In the genomic region with DNA sequence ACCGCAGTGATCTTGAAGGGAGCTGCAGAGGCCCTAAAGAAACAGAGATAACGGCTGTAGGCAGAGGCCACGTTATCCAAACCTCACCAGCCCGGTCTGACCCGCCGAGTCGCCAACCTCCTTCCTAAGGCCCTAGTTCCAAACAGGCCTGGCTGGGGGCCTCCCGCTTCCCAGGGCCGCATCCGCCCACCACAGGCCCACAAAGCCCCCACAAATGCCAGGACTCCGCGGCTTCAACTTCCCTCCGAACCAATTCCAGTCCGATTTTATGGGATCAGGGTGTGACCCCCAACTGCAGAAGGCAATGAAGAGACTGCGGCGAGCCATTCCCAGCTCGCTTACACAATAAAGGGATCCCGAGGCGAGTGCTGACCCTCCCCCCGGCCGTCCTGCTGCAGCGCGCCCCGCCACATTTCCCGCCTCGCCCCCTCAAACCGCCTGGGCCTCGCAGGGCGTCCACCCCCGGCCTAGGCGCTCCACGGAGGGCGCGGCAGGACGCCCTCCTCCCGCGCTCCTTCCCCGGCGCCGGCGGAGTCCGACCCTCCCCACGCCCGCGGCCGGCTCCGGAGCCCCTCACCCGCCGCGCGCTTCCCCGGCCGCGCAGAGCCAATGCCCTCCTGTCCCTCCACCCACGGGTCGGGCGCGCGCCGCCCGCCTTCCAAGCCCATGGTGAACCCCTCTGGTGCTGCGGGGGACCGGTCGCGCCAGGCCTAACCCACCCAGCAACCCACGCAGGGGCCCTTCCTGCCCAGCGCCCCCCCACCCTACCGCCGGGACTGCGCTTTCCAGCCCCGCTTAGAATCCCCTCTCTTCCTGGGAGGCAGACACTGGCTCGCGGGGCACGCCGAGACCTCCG, we compare ENCODE assay signal across 8 cellular contexts. TPM values are rescaled to one million over a fixed set of nuclear protein-coding genes. Genes with fewer than 3 reads are reported as not detected.
DNase-seq lines count a peak whose midpoint lies in the region; ATAC-seq and TF ChIP-seq lines count a peak whose summit lies in the region.

No MANE protein-coding gene starts in this region.

- no peak for ATAC-seq in activated CD8-positive, alpha-beta T cell treated with anti-CD3 and anti-CD28 coated beads for 36 hours

- H3K4me3 Mint-ChIP-seq in activated CD8-positive, alpha-beta T cell treated with anti-CD3 and anti-CD28 coated beads for 36 hours, result peak overlapping the region; percentile 86

- no peaks in the 10 kb centered on the region for H3K36me3 Mint-ChIP-seq in activated CD8-positive, alpha-beta T cell treated with anti-CD3 and anti-CD28 coated beads for 36 hours (ENCODE audit: low read depth)

- H3K4me1 ChIP-seq in BE2C (no peaks in the 10 kb centered on the region; the same call in 1 of the 2 replicates), muscle layer of colon (ENCODE audit: insufficient read depth, low read length) (peaks cover 12% of the 10 kb centered on the region), uterus (no peaks in the 10 kb centered on the region)

- H3K4me3 ChIP-seq in BE2C (ENCODE audit: low read depth, low read length) (peak overlapping the region; percentile 81), muscle layer of colon (ENCODE audit: low read depth in 1 of 2, low read length in 2 of 2) (peak overlapping the region; percentile 78 to 81), uterus (peak overlapping the region; percentile 80 to 96)

- peaks cover 13% of the 10 kb centered on the region for H3K4me1 Mint-ChIP-seq in activated CD8-positive, alpha-beta T cell treated with anti-CD3 and anti-CD28 coated beads for 36 hours (ENCODE audit: low read depth)

- H3K27ac ChIP-seq in muscle layer of colon (ENCODE audit: low read depth, low read length), result peak overlapping the region; percentile 82
- peak overlapping the region; percentile 84 for H3K27ac ChIP-seq in uterus

- H3K36me3 ChIP-seq in BE2C (no peaks in the 10 kb centered on the region), muscle layer of colon (ENCODE audit: insufficient read depth, low read length) (no peaks in the 10 kb centered on the region), uterus (no peaks in the 10 kb centered on the region)

- peaks cover 47% of the 10 kb centered on the region for H3K27me3 Mint-ChIP-seq in activated CD8-positive, alpha-beta T cell treated with anti-CD3 and anti-CD28 coated beads for 36 hours

- no peak for TF ChIP-seq CTCF in BE2C (IDR thresholded peaks at IDR 0.05; ENCODE audit: low read depth, low read length)
- TF ChIP-seq CTCF in activated CD8-positive, alpha-beta T cell treated with anti-CD3 and anti-CD28 coated beads for 36 hours (IDR thresholded peaks at IDR 0.05), result no peak
- TF ChIP-seq CTCF in uterus (IDR thresholded peaks at IDR 0.05), result no peak

- POLR2A ChIA-PET in activated CD8-positive, alpha-beta T cell treated with anti-CD3 and anti-CD28 coated beads for 36 hours (lab: Charles Lee), result interaction anchor here (1.3 to 1.4 kb wide), 3 partner anchors 8 to 117 kb away, joined by 3 to 4 read pairs (median 3); no protein-coding TSS in a partner anchor

- intact Hi-C loops in activated CD8-positive, alpha-beta T cell treated with anti-CD3 and anti-CD28 coated beads for 36 hours (cut with micrococcal nuclease), result no loop called here
- intact Hi-C loops in uterus (cut with DNase I; ENCODE audit: low total_unique reads), result no loop called here

- no peaks in the 10 kb centered on the region for H3K27me3 ChIP-seq in BE2C
- H3K27me3 ChIP-seq in muscle layer of colon (ENCODE audit: control insufficient read depth in 1 of 2, insufficient read depth in 2 of 2, low read length in 2 of 2), result no peaks in the 10 kb centered on the region
- no peaks in the 10 kb centered on the region for H3K27me3 ChIP-seq in uterus

- CTCF ChIA-PET in activated CD8-positive, alpha-beta T cell treated with anti-CD3 and anti-CD28 coated beads for 36 hours (lab: Charles Lee), result interaction anchor here (1.3 kb wide), 1 partner anchor 246 kb away, joined by 3 read pairs; no protein-coding TSS in a partner anchor

- no peak overlapping the region for H3K27ac Mint-ChIP-seq in activated CD8-positive, alpha-beta T cell treated with anti-CD3 and anti-CD28 coated beads for 36 hours

- no peak for TF ChIP-seq POLR2A in erythroblast (IDR thresholded peaks at IDR 0.05; ENCODE audit: low read length)
- TF ChIP-seq POLR2A in uterus (IDR thresholded peaks at IDR 0.05), result no peak

- DNase-seq in BE2C (peak; percentile 25), HuH-7 (ENCODE audit: low spot score) (peak; percentile 17), erythroblast (lab: John Stamatoyannopoulos, UW) (peak; percentile 82 to 89), uterus (peak; percentile 50 to 51), SW480 (ENCODE audit: low spot score) (no peak), NCI-H226 (no peak)
- peak; percentile 40 for DNase-seq in activated CD8-positive, alpha-beta T cell treated with anti-CD3 and anti-CD28 coated beads for 36 hours

- H3K9me3 ChIP-seq in BE2C (no peaks in the 10 kb centered on the region), muscle layer of colon (ENCODE audit: low read length) (no peaks in the 10 kb centered on the region), uterus (no peaks in the 10 kb centered on the region)

- H3K9ac ChIP-seq in muscle layer of colon (ENCODE audit: low read length), result peak overlapping the region; percentile 39

- H3K9me3 Mint-ChIP-seq in activated CD8-positive, alpha-beta T cell treated with anti-CD3 and anti-CD28 coated beads for 36 hours, result no peaks in the 10 kb centered on the region

RNA-seq across cellular contexts. Expression of gene MYH10, which starts 0.9 kb away (rescaled TPM):
- polyA plus RNA-seq in BE2C (2012; ENCODE audit: insufficient read depth, insufficient read length, low read depth), result 47.5 TPM
- total RNA-seq in activated CD8-positive, alpha-beta T cell treated with anti-CD3 and anti-CD28 coated beads for 36 hours, result 10 to 100 TPM; 19.9 to 23.7 TPM
- total RNA-seq in uterus, result 100 to 1,000 TPM in 1 of 4 donors, 10 to 100 TPM in 3; 39.1 to 229 (median 65.0) TPM

Comparison
In these comparisons a context has a peak if more than half of its experiments do, and no peak if none do; other contexts are left out.
1. DNase-seq: peak in BE2C (single experiment), HuH-7 (single experiment), activated CD8-positive, alpha-beta T cell treated with anti-CD3 and anti-CD28 coated beads for 36 hours (single experiment), erythroblast (2 of 2) and uterus (2 of 2); none in SW480 (single experiment) and NCI-H226 (single experiment).
2. Peak in every context shown above with its lines, with median percentiles within 50 percentile points of each other: H3K4me3 ChIP-seq.